In the genomic region with DNA sequence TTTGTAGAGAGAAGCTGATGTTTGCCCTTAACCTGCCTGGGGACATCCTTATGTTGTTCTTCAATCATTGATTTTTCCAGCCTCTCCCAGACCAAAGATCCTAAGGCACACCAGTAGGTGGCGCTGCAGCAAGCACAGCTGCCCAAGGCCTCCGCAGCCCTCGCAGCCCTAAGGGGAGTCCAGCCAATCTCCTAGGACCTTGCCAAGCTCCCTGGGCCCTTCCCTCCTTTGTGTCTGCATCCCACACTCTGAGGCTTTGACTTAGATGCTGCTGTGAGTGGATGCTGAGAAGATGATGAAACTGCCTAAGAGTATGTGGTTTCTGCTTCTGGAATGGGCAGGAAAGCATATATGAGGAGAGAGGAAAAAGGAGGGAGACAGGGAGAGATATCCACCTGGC, we compare ENCODE assay signal across 8 cellular contexts. TPM values are rescaled to one million over a fixed set of nuclear protein-coding genes. Genes with fewer than 3 reads are reported as not detected.
A peak's percentile ranks its signal among the peaks of the same experiment; 100 is the strongest.
DNase-seq lines count a peak whose midpoint lies in the region; ATAC-seq and TF ChIP-seq lines count a peak whose summit lies in the region.

No MANE protein-coding gene starts in this region.

- H3K27ac ChIP-seq in breast epithelium, result no peak overlapping the region
- H3K27ac ChIP-seq in esophagus muscularis mucosa (replicated peaks in 1 of 4), result no peak overlapping the region

- 0% methylated on average over 3 of the region's 3 CpGs for WGBS in esophagus muscularis mucosa

- peaks cover 36% of the 10 kb centered on the region for H3K4me1 Mint-ChIP-seq in MCF 10A (ENCODE audit: insufficient read depth, unreplicated experiment)
- no peaks in the 10 kb centered on the region for H3K4me1 Mint-ChIP-seq in osteocyte (ENCODE audit: unreplicated experiment)

- peak; percentile 65 for DNase-seq in MCF 10A (ENCODE audit: unreplicated experiment)
- no peak for DNase-seq in breast epithelium (ENCODE audit: low spot score in 2 of 2)
- peak; percentile 29 for DNase-seq in OCI-M1 (lab: John Stamatoyannopoulos, UW)
- DNase-seq in esophagus muscularis mucosa (ENCODE audit: extremely low spot score), result no peak
- DNase-seq in osteocyte (ENCODE audit: extremely low spot score, unreplicated experiment), result peak; percentile 72

- BruUV-seq in MCF 10A (replicated peaks; lab: Mats Ljungman, UMichigan), result no TSS peak

- H3K27ac Mint-ChIP-seq in MCF 10A (ENCODE audit: low read depth, unreplicated experiment) (no peak overlapping the region), osteocyte (ENCODE audit: unreplicated experiment) (no peak overlapping the region)

- H3K36me3 ChIP-seq in breast epithelium (no peaks in the 10 kb centered on the region), esophagus muscularis mucosa (no peaks in the 10 kb centered on the region)

- no peak for TF ChIP-seq EP300 in esophagus muscularis mucosa (IDR thresholded peaks at IDR 0.05)

- ATAC-seq in HG03571 (IDR thresholded peaks at IDR 0.05; ENCODE audit: unreplicated experiment) (no peak), HG03442 (IDR thresholded peaks at IDR 0.05; ENCODE audit: unreplicated experiment) (no peak), HG02571 (IDR thresholded peaks at IDR 0.05; ENCODE audit: unreplicated experiment) (no peak)

- POLR2A ChIA-PET in MCF 10A (lab: Yijun Ruan, JAX), result no interaction called here

- H3K4me3 Mint-ChIP-seq in MCF 10A (ENCODE audit: unreplicated experiment) (no peak overlapping the region), osteocyte (ENCODE audit: unreplicated experiment) (no peak overlapping the region)

- H3K9me3 Mint-ChIP-seq in MCF 10A (ENCODE audit: unreplicated experiment) (peaks cover 10% of the 10 kb centered on the region), osteocyte (ENCODE audit: unreplicated experiment) (no peaks in the 10 kb centered on the region)

- H3K36me3 Mint-ChIP-seq in MCF 10A (ENCODE audit: insufficient read depth, unreplicated experiment), result no peaks in the 10 kb centered on the region
- H3K36me3 Mint-ChIP-seq in osteocyte (ENCODE audit: unreplicated experiment), result no peaks in the 10 kb centered on the region

- H3K27me3 Mint-ChIP-seq in MCF 10A (ENCODE audit: insufficient read depth, unreplicated experiment) (no peaks in the 10 kb centered on the region), osteocyte (ENCODE audit: unreplicated experiment) (peaks cover 16% of the 10 kb centered on the region)

- TF ChIP-seq POLR2A in breast epithelium (IDR thresholded peaks at IDR 0.05) (no peak), esophagus muscularis mucosa (IDR thresholded peaks at IDR 0.05; ENCODE audit: low read depth) (no peak)

- peak; percentile 70 for TF ChIP-seq CTCF in MCF 10A (IDR thresholded peaks at IDR 0.05; ENCODE audit: unreplicated experiment)
- peak in 1 of 3 donors; percentile 24 for TF ChIP-seq CTCF in breast epithelium (IDR thresholded peaks at IDR 0.05)
- peak; percentile 27 to 45 (median 31) for TF ChIP-seq CTCF in esophagus muscularis mucosa (IDR thresholded peaks at IDR 0.05)
- TF ChIP-seq CTCF in osteocyte (IDR thresholded peaks at IDR 0.05), result peak; percentile 44

- CTCF ChIA-PET in MCF 10A (lab: Yijun Ruan, JAX), result interaction anchor here (0.5 to 2.2 kb wide), 10 partner anchors 12 to 653 kb away, joined by 3 to 8 read pairs (median 4); no protein-coding TSS in a partner anchor

- H3K27me3 ChIP-seq in breast epithelium (peaks cover 0 to 7% of the 10 kb centered on the region in 2 donors), esophagus muscularis mucosa (peaks cover 0 to 34% (median 0%) of the 10 kb centered on the region in 4 donors)

- H3K4me3 ChIP-seq in breast epithelium, result no peak overlapping the region
- no peak overlapping the region for H3K4me3 ChIP-seq in esophagus muscularis mucosa

- H3K9me3 ChIP-seq in breast epithelium (no peaks in the 10 kb centered on the region), esophagus muscularis mucosa (no peaks in the 10 kb centered on the region)

- no peaks in the 10 kb centered on the region for H3K4me1 ChIP-seq in breast epithelium
- peaks cover 0 to 10% (median 6%) of the 10 kb centered on the region in 4 donors for H3K4me1 ChIP-seq in esophagus muscularis mucosa

- intact Hi-C loops in MCF 10A (cut with micrococcal nuclease) (loop anchor here (1.0 kb wide), 1 partner anchor 636 kb away; no protein-coding TSS in a partner anchor), breast epithelium (cut with DNase I; ENCODE audit: low total_unique reads) (no loop called here), esophagus muscularis mucosa (cut with DNase I) (no loop called here)

RNA-seq across cellular contexts. Expression of a gene that starts 47.1 kb away (rescaled TPM):
- total RNA-seq in MCF 10A (2022) (not detected in 2 replicates), breast epithelium (not detected), esophagus muscularis mucosa (not detected), osteocyte (not detected in 2 replicates)

Comparison
In these comparisons a context has a peak if more than half of its experiments do, and no peak if none do; other contexts are left out.
1. DNase-seq: peak in MCF 10A (single experiment), OCI-M1 (single experiment) and osteocyte (single experiment); none in breast epithelium (0 of 2) and esophagus muscularis mucosa (single experiment).